ENCODE assay signal across 1 cellular context in genomic region chr3:99315896-99316295, GRCh38.
TF ChIP-seq lines count a peak whose summit lies in the region.

No MANE protein-coding gene starts in this region.

TF ChIP-seq in IMR-90, 13 proteins besides CTCF, POLR2A, EP300 and RAD21:
- no peak for TF ChIP-seq MAFK (IDR thresholded peaks at IDR 0.05; ENCODE audit: low read depth, low read length)
- TF ChIP-seq USF2 (IDR thresholded peaks at IDR 0.05; ENCODE audit: low read depth, low read length) = no peak
- no peak for TF ChIP-seq RCOR1 (IDR thresholded peaks at IDR 0.05; ENCODE audit: insufficient replicate concordance, low read length)
- no peak for TF ChIP-seq ELK1 (IDR thresholded peaks at IDR 0.05; ENCODE audit: borderline replicate concordance, low read depth, low read length)
- TF ChIP-seq CEBPB (IDR thresholded peaks at IDR 0.05; ENCODE audit: low read depth, low read length) = no peak
- TF ChIP-seq RFX5 (IDR thresholded peaks at IDR 0.05; ENCODE audit: low read depth, low read length) = no peak
- no peak for TF ChIP-seq BHLHE40 (IDR thresholded peaks at IDR 0.05; ENCODE audit: low read depth, low read length)
- no peak for TF ChIP-seq FOS (IDR thresholded peaks at IDR 0.05; ENCODE audit: low read depth, low read length)
- no peak for TF ChIP-seq CHD1 (IDR thresholded peaks at IDR 0.05; ENCODE audit: low read depth, low read length)
- TF ChIP-seq MAZ (IDR thresholded peaks at IDR 0.05; ENCODE audit: borderline replicate concordance, low read depth, low read length) = no peak
- no peak for TF ChIP-seq NFE2L2 (IDR thresholded peaks at IDR 0.05; ENCODE audit: low read depth, low read length)
- TF ChIP-seq SMC3 (IDR thresholded peaks at IDR 0.05; ENCODE audit: low read depth, low read length) = no peak
- no peak for TF ChIP-seq MXI1 (IDR thresholded peaks at IDR 0.05; ENCODE audit: borderline replicate concordance, low read depth, low read length)
